Comparison of ENCODE assay signal across 8 cellular contexts in the genomic region with DNA sequence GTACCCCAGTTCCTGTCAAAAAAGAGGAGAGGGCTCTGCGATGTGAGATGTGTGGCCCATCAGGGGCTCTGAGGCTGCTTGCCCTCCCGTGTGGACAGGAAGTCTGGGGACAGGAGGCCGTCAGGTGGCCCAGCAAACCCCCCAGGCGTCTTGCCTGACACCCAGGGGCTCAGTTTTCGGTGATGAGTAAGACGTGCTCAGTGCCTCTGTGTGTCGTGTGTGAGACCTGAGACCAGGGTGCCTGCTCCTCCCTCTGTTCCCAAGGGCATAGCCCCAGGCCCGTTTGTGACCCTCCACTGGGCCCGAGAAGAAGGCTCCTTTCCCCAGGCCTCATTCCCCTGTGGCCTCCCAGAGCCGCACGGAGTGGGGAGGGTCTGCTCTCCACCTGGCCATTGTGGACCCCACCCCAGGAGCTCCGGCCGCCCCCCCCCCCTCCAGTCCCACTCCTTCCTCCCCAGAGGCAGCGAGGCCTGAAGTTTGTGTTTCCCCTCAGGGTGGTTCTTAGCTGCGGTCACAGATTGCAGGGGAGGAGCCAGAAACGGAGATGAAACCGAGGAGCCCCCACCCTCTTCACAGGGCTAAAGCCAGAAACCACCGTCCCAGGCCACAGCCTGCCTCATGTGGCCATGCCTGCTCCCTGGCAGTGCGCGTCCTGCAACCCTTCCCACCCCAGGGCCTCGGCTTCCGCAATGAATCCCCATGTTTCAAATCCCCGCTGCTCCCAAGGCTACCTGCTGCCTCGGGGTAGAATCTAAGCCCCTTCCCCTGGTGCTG. TPM values are rescaled to one million over a fixed set of nuclear protein-coding genes. Genes with fewer than 3 reads are reported as not detected.
DNase-seq lines count a peak whose midpoint lies in the region; ATAC-seq and TF ChIP-seq lines count a peak whose summit lies in the region.

No MANE protein-coding gene starts in this region.

- peaks cover 0 to 5% (median 0%) of the 10 kb centered on the region in 4 donors for H3K27me3 ChIP-seq in esophagus muscularis mucosa
- peaks cover 0 to 19% (median 7%) of the 10 kb centered on the region in 3 donors for H3K27me3 ChIP-seq in gastrocnemius medialis

- intact Hi-C loops in Calu3 (cut with micrococcal nuclease; ENCODE audit: unreplicated experiment) (loop anchor here (10.0 kb wide), 1 partner anchor 473 kb away; no protein-coding TSS in a partner anchor), esophagus muscularis mucosa (cut with DNase I) (loop anchor here (5.0 kb wide), 1 partner anchor 35 kb away; a partner anchor contains a TSS), gastrocnemius medialis (cut with DNase I; ENCODE audit: low total_unique reads) (no loop called here)

- DNase-seq in Calu3 (no peak), NOMO-1 (lab: John Stamatoyannopoulos, UW; ENCODE audit: unreplicated experiment in 2 of 2) (peak; percentile 45), esophagus muscularis mucosa (ENCODE audit: extremely low spot score) (no peak), gastrocnemius medialis (no peak), H4 (ENCODE audit: low spot score) (no peak), HuH-7.5 (ENCODE audit: low spot score) (no peak), SW 1271 (lab: John Stamatoyannopoulos, UW) (no peak)

- peak overlapping the region; percentile 88 for H3K27ac Mint-ChIP-seq in Calu3 (ENCODE audit: unreplicated experiment)

- no TSS peak for BruUV-seq in Calu3 (replicated peaks; lab: Mats Ljungman, UMichigan)

- H3K27ac ChIP-seq in esophagus muscularis mucosa (replicated peaks in 1 of 4) (peak overlapping the region; percentile 100), gastrocnemius medialis (peak overlapping the region in 3 of 4 donors; percentile 28 to 100 (median 91))

- CTCF ChIA-PET in Calu3 (lab: Charles Lee), result interaction anchor here (0.6 to 1.4 kb wide), 3 partner anchors 35 to 82 kb away, joined by 3 to 6 read pairs (median 3); no protein-coding TSS in a partner anchor

- no peaks in the 10 kb centered on the region for H3K9me3 ChIP-seq in esophagus muscularis mucosa
- H3K9me3 ChIP-seq in gastrocnemius medialis, result no peaks in the 10 kb centered on the region

- ATAC-seq in GM19467 (IDR thresholded peaks at IDR 0.05; ENCODE audit: unreplicated experiment) (peak; percentile 22), gastrocnemius medialis (no peak)

- TF ChIP-seq CTCF in Calu3 (IDR thresholded peaks at IDR 0.05; ENCODE audit: unreplicated experiment) (no peak), esophagus muscularis mucosa (IDR thresholded peaks at IDR 0.05) (no peak), gastrocnemius medialis (IDR thresholded peaks at IDR 0.05 in 4 of 5, conservative IDR thresholded peaks at IDR 0.05 in 1 of 5) (no peak)

- peaks cover 17% of the 10 kb centered on the region for H3K4me1 Mint-ChIP-seq in Calu3 (ENCODE audit: low read depth, unreplicated experiment)

- 48% methylated on average over 21 of the region's 24 CpGs for WGBS in esophagus muscularis mucosa

- H3K36me3 Mint-ChIP-seq in Calu3 (ENCODE audit: insufficient read depth, unreplicated experiment), result peaks cover 72% of the 10 kb centered on the region

- peak overlapping the region; percentile 88 to 94 (median 91) for H3K4me3 ChIP-seq in esophagus muscularis mucosa
- H3K4me3 ChIP-seq in gastrocnemius medialis, result no peak overlapping the region

- peaks cover 0 to under 1% (median 0%) of the 10 kb centered on the region in 4 donors for H3K36me3 ChIP-seq in esophagus muscularis mucosa
- H3K36me3 ChIP-seq in gastrocnemius medialis, result no peaks in the 10 kb centered on the region

- peaks cover 48 to 60% (median 53%) of the 10 kb centered on the region in 4 donors for H3K4me1 ChIP-seq in esophagus muscularis mucosa
- peaks cover 30 to 43% of the 10 kb centered on the region in 2 donors for H3K4me1 ChIP-seq in gastrocnemius medialis

- no peaks in the 10 kb centered on the region for H3K27me3 Mint-ChIP-seq in Calu3 (ENCODE audit: unreplicated experiment)

- TF ChIP-seq EP300 in esophagus muscularis mucosa (IDR thresholded peaks at IDR 0.05), result no peak

- peak overlapping the region; percentile 100 for H3K4me3 Mint-ChIP-seq in Calu3 (ENCODE audit: low read depth, unreplicated experiment)

- TF ChIP-seq POLR2A in esophagus muscularis mucosa (IDR thresholded peaks at IDR 0.05; ENCODE audit: low read depth) (no peak), gastrocnemius medialis (IDR thresholded peaks at IDR 0.05) (no peak)

- H3K9me3 Mint-ChIP-seq in Calu3 (ENCODE audit: low read depth, unreplicated experiment), result no peaks in the 10 kb centered on the region

- in situ Hi-C loops in gastrocnemius medialis (cut with MboI; ENCODE audit: low sequenced_read_pairs in 4 of 4), result no loop called here

RNA-seq across cellular contexts. Expression of a gene that starts 4.9 kb away (rescaled TPM):
- total RNA-seq in Calu3 (2022) (2,184 and 2,327 TPM in 2 replicates), esophagus muscularis mucosa (1,000 to 10,000 TPM in 3 of 4 donors, 100 to 1,000 TPM in 1; 972 to 1,850 (median 1,126) TPM), gastrocnemius medialis (100 to 1,000 TPM; 322 to 934 (median 415) TPM)
- total RNA-seq in H4 (2014; rRNA removed; shearing (Covaris generic)), result 1,105 and 1,576 TPM in 2 replicates

RNA-seq across cellular contexts. Expression of a gene that starts 10.7 kb away (rescaled TPM):
- 5.5 and 7.0 TPM in 2 replicates for total RNA-seq in Calu3 (2022)
- total RNA-seq in esophagus muscularis mucosa, result 1 to 10 TPM; 1.2 to 2.4 (median 1.7) TPM
- total RNA-seq in gastrocnemius medialis, result under 1 TPM in 2 of 4 donors, not detected in 2; 0.20 to 0.46 TPM
- total RNA-seq in H4 (2014; rRNA removed; shearing (Covaris generic)), result 0.27 TPM in 1 of 2 replicates, not detected in the other

RNA-seq across cellular contexts. Expression of a gene that starts 34.6 kb away (rescaled TPM):
- total RNA-seq in Calu3 (2022), result 39.4 and 39.7 TPM in 2 replicates
- 10 to 100 TPM; 13.7 to 33.3 (median 18.6) TPM for total RNA-seq in esophagus muscularis mucosa
- 10 to 100 TPM; 14.4 to 27.9 (median 15.6) TPM for total RNA-seq in gastrocnemius medialis
- total RNA-seq in H4 (2014; rRNA removed; shearing (Covaris generic)), result 6.6 and 7.4 TPM in 2 replicates

Comparison
In these comparisons a context has a peak if more than half of its experiments do, and no peak if none do; other contexts are left out.
1. DNase-seq: peak in NOMO-1 (2 of 2); none in Calu3 (single experiment), esophagus muscularis mucosa (single experiment), gastrocnemius medialis (0 of 2), H4 (single experiment), HuH-7.5 (single experiment) and SW 1271 (0 of 2).
2. H3K4me3 ChIP-seq: peak in esophagus muscularis mucosa (4 of 4); none in gastrocnemius medialis (0 of 4).